ENCODE assay signal across 1 cellular context in the genomic region with DNA sequence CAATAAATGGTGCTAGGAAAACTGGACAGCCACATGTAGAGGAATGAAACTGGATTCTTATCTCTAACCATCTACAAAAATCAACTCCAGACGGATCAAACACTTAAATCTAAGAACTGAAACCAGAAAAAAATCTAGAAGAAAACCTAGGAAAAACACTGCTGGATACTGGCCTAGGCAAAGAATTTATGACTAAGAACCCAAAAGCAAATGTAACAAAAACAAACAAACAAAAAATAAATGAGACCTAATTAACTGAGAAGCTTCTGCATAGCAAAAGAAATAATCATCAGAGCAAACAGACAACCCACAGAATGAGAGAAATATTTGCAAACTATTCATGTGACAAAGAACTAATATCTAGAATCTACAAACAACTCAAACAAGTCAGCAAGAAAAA.
TF ChIP-seq lines count a peak whose summit lies in the region.

No MANE protein-coding gene starts in this region.

TF ChIP-seq in HepG2, 621 proteins besides CTCF, POLR2A, EP300 and RAD21 (continued from another document):
- TF ChIP-seq TP53 (CRISPR knock-in tag; conservative IDR thresholded peaks at IDR 0.05) (no peak), BRD4 (CRISPR knock-in tag; IDR thresholded peaks at IDR 0.05) (no peak), FLYWCH1 (CRISPR knock-in tag; IDR thresholded peaks at IDR 0.05) (no peak), ZNF337 (CRISPR knock-in tag; IDR thresholded peaks at IDR 0.05; ENCODE audit: borderline replicate concordance, low read depth) (no peak)
- TF ChIP-seq, protein P1, sequence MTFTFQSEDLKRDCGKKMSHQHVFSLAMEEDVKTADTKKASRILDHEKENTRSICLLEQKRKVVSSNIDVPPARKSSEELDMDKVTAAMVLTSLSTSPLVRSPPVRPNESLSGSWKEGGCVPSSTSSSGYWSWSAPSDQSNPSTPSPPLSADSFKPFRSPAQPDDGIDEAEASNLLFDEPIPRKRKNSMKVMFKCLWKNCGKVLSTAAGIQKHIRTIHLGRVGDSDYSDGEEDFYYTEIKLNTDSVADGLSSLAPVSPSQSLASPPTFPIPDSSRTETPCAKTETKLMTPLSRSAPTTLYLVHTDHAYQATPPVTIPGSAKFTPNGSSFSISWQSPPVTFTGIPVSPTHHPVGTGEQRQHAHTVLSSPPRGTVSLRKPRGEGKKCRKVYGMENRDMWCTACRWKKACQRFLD (CRISPR knock-in tag; IDR thresholded peaks at IDR 0.05; ENCODE audit: borderline replicate concordance) = no peak
- TF ChIP-seq, protein P2, sequence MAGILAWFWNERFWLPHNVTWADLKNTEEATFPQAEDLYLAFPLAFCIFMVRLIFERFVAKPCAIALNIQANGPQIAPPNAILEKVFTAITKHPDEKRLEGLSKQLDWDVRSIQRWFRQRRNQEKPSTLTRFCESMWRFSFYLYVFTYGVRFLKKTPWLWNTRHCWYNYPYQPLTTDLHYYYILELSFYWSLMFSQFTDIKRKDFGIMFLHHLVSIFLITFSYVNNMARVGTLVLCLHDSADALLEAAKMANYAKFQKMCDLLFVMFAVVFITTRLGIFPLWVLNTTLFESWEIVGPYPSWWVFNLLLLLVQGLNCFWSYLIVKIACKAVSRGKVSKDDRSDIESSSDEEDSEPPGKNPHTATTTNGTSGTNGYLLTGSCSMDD (CRISPR knock-in tag; IDR thresholded peaks at IDR 0.05) = no peak
